ENCODE assay signal across 1 cellular context in the genomic region with DNA sequence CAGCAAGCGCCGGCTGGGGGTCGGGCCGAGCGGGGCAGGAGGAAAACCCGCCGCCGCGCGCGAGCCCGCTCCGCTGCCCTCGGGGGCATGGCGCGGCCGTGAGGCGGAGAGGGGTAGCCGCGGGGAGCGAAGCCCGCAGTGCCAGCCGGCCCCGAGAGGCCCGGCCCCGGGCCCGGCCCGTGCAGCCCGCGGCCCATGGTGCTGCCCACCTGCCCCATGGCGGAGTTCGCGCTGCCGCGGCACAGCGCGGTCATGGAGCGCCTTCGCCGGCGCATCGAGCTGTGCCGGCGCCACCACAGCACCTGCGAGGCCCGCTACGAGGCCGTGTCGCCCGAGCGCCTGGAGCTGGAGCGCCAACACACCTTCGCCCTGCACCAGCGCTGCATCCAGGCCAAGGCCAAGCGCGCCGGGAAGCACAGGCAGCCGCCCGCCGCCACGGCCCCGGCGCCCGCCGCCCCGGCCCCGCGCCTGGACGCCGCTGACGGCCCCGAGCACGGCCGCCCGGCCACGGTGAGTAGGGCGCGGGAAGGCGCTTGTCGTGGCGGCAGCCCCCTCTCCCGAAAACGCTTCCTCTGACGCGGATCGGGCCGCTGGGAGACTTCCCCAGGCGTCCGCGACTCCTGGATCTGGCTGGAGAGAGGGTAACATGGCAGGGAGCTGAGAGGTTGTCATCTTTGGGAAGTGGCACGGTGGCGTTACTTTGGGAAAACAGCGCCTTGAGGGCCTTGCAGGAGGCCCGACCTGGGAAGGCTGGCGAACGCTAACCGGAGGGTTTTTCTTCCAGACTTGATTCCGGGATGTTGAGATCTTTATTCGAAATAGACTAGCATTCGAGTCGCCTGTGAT.
A peak's percentile ranks its signal among the peaks of the same experiment; 100 is the strongest.
TF ChIP-seq lines count a peak whose summit lies in the region.

No MANE protein-coding gene starts in this region.

TF ChIP-seq in H1, 55 proteins besides CTCF, POLR2A, EP300 and RAD21:
- TF ChIP-seq TBP (IDR thresholded peaks at IDR 0.05; ENCODE audit: low read depth, low read length): 0 out of 2 replicates have a peak, but pooled peaks have one; percentile 28
- TF ChIP-seq SIN3A (conservative IDR thresholded peaks at IDR 0.05 in 1 of 2, IDR thresholded peaks at IDR 0.05 in 1 of 2; ENCODE audit: low read depth in 1 of 2, low read length in 2 of 2): peak in 1 of 2 experiments; percentile 70; a peak in 2 of 4 replicates
- TF ChIP-seq, protein P1, sequence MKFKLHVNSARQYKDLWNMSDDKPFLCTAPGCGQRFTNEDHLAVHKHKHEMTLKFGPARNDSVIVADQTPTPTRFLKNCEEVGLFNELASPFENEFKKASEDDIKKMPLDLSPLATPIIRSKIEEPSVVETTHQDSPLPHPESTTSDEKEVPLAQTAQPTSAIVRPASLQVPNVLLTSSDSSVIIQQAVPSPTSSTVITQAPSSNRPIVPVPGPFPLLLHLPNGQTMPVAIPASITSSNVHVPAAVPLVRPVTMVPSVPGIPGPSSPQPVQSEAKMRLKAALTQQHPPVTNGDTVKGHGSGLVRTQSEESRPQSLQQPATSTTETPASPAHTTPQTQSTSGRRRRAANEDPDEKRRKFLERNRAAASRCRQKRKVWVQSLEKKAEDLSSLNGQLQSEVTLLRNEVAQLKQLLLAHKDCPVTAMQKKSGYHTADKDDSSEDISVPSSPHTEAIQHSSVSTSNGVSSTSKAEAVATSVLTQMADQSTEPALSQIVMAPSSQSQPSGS (IDR thresholded peaks at IDR 0.05; ENCODE audit: low read length): no peak
- TF ChIP-seq ASH2L (IDR thresholded peaks at IDR 0.05; ENCODE audit: low read length): peak; percentile 68
- TF ChIP-seq NRF1 (IDR thresholded peaks at IDR 0.05; ENCODE audit: low read depth, low read length): no peak
- TF ChIP-seq CHD2 (IDR thresholded peaks at IDR 0.05; ENCODE audit: low read length): no peak
- peak; percentile 90 for TF ChIP-seq SAP30 (IDR thresholded peaks at IDR 0.05; ENCODE audit: insufficient read depth, insufficient replicate concordance, low read length)
- TF ChIP-seq PHF8 (conservative IDR thresholded peaks at IDR 0.05; ENCODE audit: low read depth, low read length): peak; percentile 90
- no peak for TF ChIP-seq CBX5 (IDR thresholded peaks at IDR 0.05; ENCODE audit: low read depth, low read length)
- TF ChIP-seq CHD1 (IDR thresholded peaks at IDR 0.05; ENCODE audit: low read depth, low read length): peak; percentile 42
- TF ChIP-seq HDAC6 (IDR thresholded peaks at IDR 0.05; ENCODE audit: low read depth, low read length): no peak
- TF ChIP-seq EZH2 (IDR thresholded peaks at IDR 0.05; ENCODE audit: low read depth, low read length, severe bottlenecking): no peak
- TF ChIP-seq KDM4A (IDR thresholded peaks at IDR 0.05; ENCODE audit: low read depth, low read length, severe bottlenecking): peak; percentile 65
- no peak for TF ChIP-seq ZNF274 (IDR thresholded peaks at IDR 0.05; ENCODE audit: borderline replicate concordance, extremely low read depth, low read length)
- TF ChIP-seq RBBP5 (IDR thresholded peaks at IDR 0.05; ENCODE audit: borderline replicate concordance, low read depth, low read length): peak; percentile 82; the same call in 1 of the 2 replicates
- no peak for TF ChIP-seq EGR1 (IDR thresholded peaks at IDR 0.05; ENCODE audit: borderline replicate concordance, low read depth, low read length)
- TF ChIP-seq HDAC2 (IDR thresholded peaks at IDR 0.05; ENCODE audit: borderline replicate concordance in 1 of 2, low read depth in 2 of 2, low read length in 2 of 2): peak in 1 of 2 experiments; percentile 73; a peak in 1 of 4 replicates
- no peak for TF ChIP-seq SP2 (IDR thresholded peaks at IDR 0.05; ENCODE audit: low read length)
